Comparison of ENCODE assay signal across 8 cellular contexts in the genomic region with DNA sequence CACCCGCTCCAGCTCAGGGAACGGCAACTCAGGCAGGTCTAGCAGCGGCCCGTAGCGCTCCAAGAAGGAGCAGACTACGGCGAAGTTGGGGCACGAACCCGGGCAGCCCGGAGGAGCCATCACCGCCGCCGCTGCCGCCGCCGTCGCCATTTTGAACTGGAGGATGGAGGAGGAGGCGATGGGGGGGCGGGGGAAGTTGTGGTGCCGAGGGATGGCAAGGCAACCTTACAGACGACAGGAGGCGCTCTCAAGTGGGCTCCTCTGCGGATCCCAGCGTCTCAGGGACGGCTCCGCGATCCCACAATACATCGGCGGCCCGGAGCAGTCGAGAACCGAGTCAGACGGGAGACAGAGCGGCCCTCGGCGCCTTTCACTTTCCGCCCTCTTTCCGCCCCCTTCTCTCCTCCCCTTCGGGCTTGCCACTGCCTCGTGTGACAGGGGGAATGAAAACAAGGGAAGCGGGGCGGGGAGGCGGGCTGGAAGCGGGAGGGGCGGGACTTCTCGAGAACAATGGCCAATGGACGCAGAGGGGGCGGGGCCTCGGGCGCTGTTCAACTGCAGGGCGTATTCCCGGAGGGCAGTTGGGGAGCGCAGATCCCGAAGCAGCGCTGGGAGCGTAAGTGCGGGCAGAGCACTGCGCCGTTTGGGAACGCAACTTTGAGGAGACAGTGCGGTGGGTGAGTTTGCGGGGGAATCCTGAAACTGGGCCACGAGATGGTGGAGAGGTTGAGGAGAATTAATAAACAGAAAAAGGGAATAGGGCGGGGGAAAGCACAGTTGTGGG. TPM values are rescaled to one million over a fixed set of nuclear protein-coding genes. Genes with fewer than 3 reads are reported as not detected.
DNase-seq lines count a peak whose midpoint lies in the region; ATAC-seq lines count a peak whose summit lies in the region.

Gene AAMDC, plus strand, starts transcription at position 580 of the 784 bp plus-strand sequence. CDS start 21,353 bp downstream, outside the sequence.
A gene with protein sequence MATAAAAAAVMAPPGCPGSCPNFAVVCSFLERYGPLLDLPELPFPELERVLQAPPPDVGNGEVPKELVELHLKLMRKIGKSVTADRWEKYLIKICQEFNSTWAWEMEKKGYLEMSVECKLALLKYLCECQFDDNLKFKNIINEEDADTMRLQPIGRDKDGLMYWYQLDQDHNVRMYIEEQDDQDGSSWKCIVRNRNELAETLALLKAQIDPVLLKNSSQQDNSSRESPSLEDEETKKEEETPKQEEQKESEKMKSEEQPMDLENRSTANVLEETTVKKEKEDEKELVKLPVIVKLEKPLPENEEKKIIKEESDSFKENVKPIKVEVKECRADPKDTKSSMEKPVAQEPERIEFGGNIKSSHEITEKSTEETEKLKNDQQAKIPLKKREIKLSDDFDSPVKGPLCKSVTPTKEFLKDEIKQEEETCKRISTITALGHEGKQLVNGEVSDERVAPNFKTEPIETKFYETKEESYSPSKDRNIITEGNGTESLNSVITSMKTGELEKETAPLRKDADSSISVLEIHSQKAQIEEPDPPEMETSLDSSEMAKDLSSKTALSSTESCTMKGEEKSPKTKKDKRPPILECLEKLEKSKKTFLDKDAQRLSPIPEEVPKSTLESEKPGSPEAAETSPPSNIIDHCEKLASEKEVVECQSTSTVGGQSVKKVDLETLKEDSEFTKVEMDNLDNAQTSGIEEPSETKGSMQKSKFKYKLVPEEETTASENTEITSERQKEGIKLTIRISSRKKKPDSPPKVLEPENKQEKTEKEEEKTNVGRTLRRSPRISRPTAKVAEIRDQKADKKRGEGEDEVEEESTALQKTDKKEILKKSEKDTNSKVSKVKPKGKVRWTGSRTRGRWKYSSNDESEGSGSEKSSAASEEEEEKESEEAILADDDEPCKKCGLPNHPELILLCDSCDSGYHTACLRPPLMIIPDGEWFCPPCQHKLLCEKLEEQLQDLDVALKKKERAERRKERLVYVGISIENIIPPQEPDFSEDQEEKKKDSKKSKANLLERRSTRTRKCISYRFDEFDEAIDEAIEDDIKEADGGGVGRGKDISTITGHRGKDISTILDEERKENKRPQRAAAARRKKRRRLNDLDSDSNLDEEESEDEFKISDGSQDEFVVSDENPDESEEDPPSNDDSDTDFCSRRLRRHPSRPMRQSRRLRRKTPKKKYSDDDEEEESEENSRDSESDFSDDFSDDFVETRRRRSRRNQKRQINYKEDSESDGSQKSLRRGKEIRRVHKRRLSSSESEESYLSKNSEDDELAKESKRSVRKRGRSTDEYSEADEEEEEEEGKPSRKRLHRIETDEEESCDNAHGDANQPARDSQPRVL (N-terminal part only) (minus strand): TSS at position 158 of the 784 bp plus-strand sequence. CDS start 8 bp downstream, at position 150.

- H3K4me3 ChIP-seq in esophagus (ENCODE audit: low read depth in 1 of 2, low read length in 2 of 2) (peak within 1 kb of the TSS; percentile 91 to 100), muscle layer of colon (ENCODE audit: low read depth in 1 of 2, low read length in 2 of 2) (peak within 1 kb of the TSS; percentile 97 to 100)

- peak within 1 kb of the TSS; percentile 88 to 95 (median 92) for H3K27ac Mint-ChIP-seq in IgD-negative memory B cell

- H3K9ac ChIP-seq in muscle layer of colon (ENCODE audit: low read length): peak within 1 kb of the TSS; percentile 94

- no peaks in the 10 kb centered on the region for H3K9me3 Mint-ChIP-seq in IgD-negative memory B cell

- H3K36me3 ChIP-seq in esophagus (ENCODE audit: control insufficient read depth in 2 of 2, insufficient read depth in 2 of 2, low read length in 1 of 2) (no peaks in the 10 kb centered on the region), muscle layer of colon (ENCODE audit: insufficient read depth, low read length) (no peaks in the 10 kb centered on the region)

- H3K4me3 Mint-ChIP-seq in IgD-negative memory B cell: peak within 1 kb of the TSS; percentile 87 to 100 (median 99)

- H3K4me1 Mint-ChIP-seq in IgD-negative memory B cell: peaks cover 27 to 35% (median 31%) of the 10 kb centered on the region in 3 donors

- peak; percentile 82 for ATAC-seq in GM21529 (IDR thresholded peaks at IDR 0.05; ENCODE audit: unreplicated experiment)

- H3K27me3 Mint-ChIP-seq in IgD-negative memory B cell: no peaks in the 10 kb centered on the region

- 0 to 1% methylated on average over 63 to 64 of the region's 64 CpGs for WGBS in esophagus, 2 donors

- H3K27ac ChIP-seq in esophagus (ENCODE audit: low read depth in 2 of 2, low read length in 1 of 2) (peak within 1 kb of the TSS; percentile 92 to 94), muscle layer of colon (ENCODE audit: low read depth, low read length) (peak within 1 kb of the TSS; percentile 93)

- DNase-seq in DMS153 treated with DMSO at 0.1 percent for 48 hours (lab: John Stamatoyannopoulos, UW; ENCODE audit: unreplicated experiment) (peak; percentile 94), OCI-M1 (lab: John Stamatoyannopoulos, UW) (peak; percentile 100)
- DNase-seq in activated T-cell treated with anti-CD3 and anti-CD28 coated beads, Interleukin-2, amount 50 U/mL, for 1 hour: peak; percentile 95
- DNase-seq in stimulated activated CD8-positive, alpha-beta memory T cell treated with anti-CD3 and anti-CD28 coated beads, Interleukin-7, amount 100 ng/mL, for 24 hours (ENCODE audit: low read depth): peak; percentile 92

- H3K27me3 ChIP-seq in esophagus (ENCODE audit: control insufficient read depth in 1 of 2, insufficient read depth in 2 of 2, low read length in 2 of 2) (no peaks in the 10 kb centered on the region), muscle layer of colon (ENCODE audit: control insufficient read depth in 1 of 2, insufficient read depth in 2 of 2, low read length in 2 of 2) (no peaks in the 10 kb centered on the region)

- no peaks in the 10 kb centered on the region for H3K4me1 ChIP-seq in esophagus (ENCODE audit: control insufficient read depth in 2 of 2, insufficient read depth in 2 of 2, low read length in 1 of 2)
- peaks cover 23% of the 10 kb centered on the region for H3K4me1 ChIP-seq in muscle layer of colon (ENCODE audit: insufficient read depth, low read length)

- H3K9me3 ChIP-seq in esophagus (ENCODE audit: control insufficient read depth in 2 of 2, insufficient read depth in 1 of 2, low read depth in 1 of 2, low read length in 1 of 2) (no peaks in the 10 kb centered on the region), muscle layer of colon (ENCODE audit: low read length) (no peaks in the 10 kb centered on the region)

- H3K36me3 Mint-ChIP-seq in IgD-negative memory B cell: no peaks in the 10 kb centered on the region

RNA-seq across cellular contexts. Expression of gene AAMDC, which starts in this region (rescaled TPM):
- polyA plus RNA-seq in IgD-negative memory B cell: 16.9 TPM
- polyA plus RNA-seq in esophagus: 10 to 100 TPM; 29.6 to 35.2 TPM

RNA-seq across cellular contexts. Expression of the second gene that starts in this region (rescaled TPM):
- 57.0 TPM for polyA plus RNA-seq in IgD-negative memory B cell
- polyA plus RNA-seq in esophagus: 1 to 10 TPM; 4.8 to 8.3 TPM

Comparison
In these comparisons a context has a peak if more than half of its experiments do, and no peak if none do; other contexts are left out.
1. Peak in every context shown above with its lines: DNase-seq, ATAC-seq, H3K4me3 ChIP-seq and H3K27ac ChIP-seq.